In genomic region chr17:1484060-1484535, GRCh38 we compare ENCODE assay signal across 9 cellular contexts. TPM values are rescaled to one million over a fixed set of nuclear protein-coding genes. Genes with fewer than 3 reads are reported as not detected.
A peak's percentile ranks its signal among the peaks of the same experiment; 100 is the strongest.
DNase-seq lines count a peak whose midpoint lies in the region; ATAC-seq, FAIRE-seq and TF ChIP-seq lines count a peak whose summit lies in the region.
"Had no signal": no experiment of that assay in that cellular context is flagged by ENCODE, and none has a peak within 500 bp of the region (broad histone marks: within the 10 kb centered on the region; RNA-seq: fewer than 3 reads in every experiment).

No MANE protein-coding gene starts in this region.

- H3K4me3 ChIP-seq in GM12864 (ENCODE audit: low read depth, low read length) = peak overlapping the region; percentile 78; the same call in 1 of the 2 replicates
- no peak overlapping the region for H3K4me3 ChIP-seq in SU-DHL-6 (ENCODE audit: insufficient read depth, low read length, poor library complexity, severe bottlenecking)
- H3K4me3 ChIP-seq in left ventricle myocardium inferior = peak overlapping the region; percentile 84
- H3K4me3 ChIP-seq in gastrocnemius medialis = no peak overlapping the region

- H3K79me2 ChIP-seq in SU-DHL-6 (ENCODE audit: insufficient read depth, low read length) = no peaks in the 10 kb centered on the region

- H3F3A ChIP-seq in SU-DHL-6 (ENCODE audit: insufficient read depth) = peaks cover 31% of the 10 kb centered on the region

- no peak for ATAC-seq in gastrocnemius medialis

- intact Hi-C loops in left ventricle myocardium inferior (cut with micrococcal nuclease) = no loop called here
- intact Hi-C loops in gastrocnemius medialis (cut with DNase I; ENCODE audit: low total_unique reads) = loop anchor here (2.0 kb wide), 2 partner anchors 13 to 27 kb away; partner anchors contain the start of gene CRK

- peak overlapping the region; percentile 30 for H3K4me2 ChIP-seq in SU-DHL-6 (ENCODE audit: low read depth, low read length, poor library complexity, severe bottlenecking)

- FAIRE-seq in urothelium cell line (lab: Jason Lieb, UNC) = no peak
- FAIRE-seq: H54 had no signal

- in situ Hi-C loops in gastrocnemius medialis (cut with MboI; ENCODE audit: low sequenced_read_pairs in 4 of 4) = no loop called here

- TF ChIP-seq CTCF in GM12864 (IDR thresholded peaks at IDR 0.05; ENCODE audit: low read depth, low read length, missing control alignments) = no peak
- TF ChIP-seq CTCF in SU-DHL-6 (IDR thresholded peaks at IDR 0.05; ENCODE audit: insufficient read depth, low read length, poor library complexity, severe bottlenecking) = no peak
- TF ChIP-seq CTCF in left ventricle myocardium inferior (IDR thresholded peaks at IDR 0.05; ENCODE audit: borderline replicate concordance) = no peak
- TF ChIP-seq CTCF in gastrocnemius medialis (IDR thresholded peaks at IDR 0.05 in 4 of 5, conservative IDR thresholded peaks at IDR 0.05 in 1 of 5) = no peak

- H3K9me3 ChIP-seq in SU-DHL-6 (ENCODE audit: insufficient read depth, low read length) (no peaks in the 10 kb centered on the region), left ventricle myocardium inferior (replicated peaks) (no peaks in the 10 kb centered on the region), gastrocnemius medialis (no peaks in the 10 kb centered on the region)

- no peak for TF ChIP-seq POLR2A in gastrocnemius medialis (IDR thresholded peaks at IDR 0.05)

- H3K27me3 ChIP-seq in SU-DHL-6 (ENCODE audit: low read length) (no peaks in the 10 kb centered on the region), left ventricle myocardium inferior (ENCODE audit: low read depth) (no peaks in the 10 kb centered on the region), gastrocnemius medialis (no peaks in the 10 kb centered on the region)

- H3K36me3 ChIP-seq in SU-DHL-6 (ENCODE audit: low read length) (no peaks in the 10 kb centered on the region), left ventricle myocardium inferior (peaks cover 49% of the 10 kb centered on the region), gastrocnemius medialis (peaks cover 0 to 14% of the 10 kb centered on the region in 2 donors)

- no peaks in the 10 kb centered on the region for H4K20me1 ChIP-seq in SU-DHL-6 (ENCODE audit: low read depth, low read length)

- no peak overlapping the region for H3K9ac ChIP-seq in SU-DHL-6 (ENCODE audit: low read length)

- H2AFZ ChIP-seq in SU-DHL-6 (ENCODE audit: low read depth, low read length, severe bottlenecking) = no peak overlapping the region

- DNase-seq in GM12864 (ENCODE audit: low read depth) = no peak
- DNase-seq in left ventricle myocardium inferior = no peak
- no peak for DNase-seq in gastrocnemius medialis
- no peak for DNase-seq in GM19238 (ENCODE audit: insufficient read length, low spot score)
- DNase-seq in activated CD4-positive, CD25-positive, alpha-beta regulatory T cell treated with anti-CD3 and anti-CD28 coated beads, Interleukin-2, amount 50 U/mL, for 72 hours = no peak
- DNase-seq in stimulated activated naive CD4-positive, alpha-beta T cell treated with Interleukin-2 at 50 U/mL for 16 hours (lab: John Stamatoyannopoulos, UW) = no peak
- DNase-seq in urothelium cell line (ENCODE audit: low spot score) = no peak

- H3K27ac ChIP-seq in SU-DHL-6 (ENCODE audit: low read depth, low read length) (peak overlapping the region; percentile 7; the same call in 1 of the 2 replicates), left ventricle myocardium inferior (replicated peaks) (peak overlapping the region; percentile 98), gastrocnemius medialis (peak overlapping the region; percentile 83 to 92 (median 90))

- peaks cover 74% of the 10 kb centered on the region for H3K4me1 ChIP-seq in left ventricle myocardium inferior
- peaks cover 27 to 33% of the 10 kb centered on the region in 2 donors for H3K4me1 ChIP-seq in gastrocnemius medialis

- H3K9me2 ChIP-seq in SU-DHL-6 (replicated peaks; ENCODE audit: insufficient read depth, low read length) = no peaks in the 10 kb centered on the region

RNA-seq across cellular contexts. Expression of gene MYO1C, which starts 8.4 kb away (rescaled TPM):
- total RNA-seq in left ventricle myocardium inferior (150 TPM), gastrocnemius medialis (10 to 100 TPM; 24.8 to 76.6 (median 58.6) TPM)

RNA-seq across cellular contexts. Expression of gene CRK, which starts 28.1 kb away (rescaled TPM):
- total RNA-seq in left ventricle myocardium inferior (37.5 TPM), gastrocnemius medialis (10 to 100 TPM; 48.6 to 64.6 (median 56.7) TPM)

RNA-seq across cellular contexts. Expression of gene INPP5K, which starts 32.3 kb away (rescaled TPM):
- total RNA-seq in left ventricle myocardium inferior (35.2 TPM), gastrocnemius medialis (100 to 1,000 TPM; 102 to 196 (median 114) TPM)

Comparison
In these comparisons a context has a peak if more than half of its experiments do, and no peak if none do; other contexts are left out.
1. H3K4me3 ChIP-seq: peak in GM12864 (single experiment) and left ventricle myocardium inferior (single experiment); none in SU-DHL-6 (single experiment) and gastrocnemius medialis (0 of 4).
2. H3K27ac ChIP-seq: peak in every context shown above with its lines; median percentile 98 in left ventricle myocardium inferior; 90 in gastrocnemius medialis; 7 in SU-DHL-6.